In genomic region chr17:64025732-64026294, GRCh38 we compare ENCODE assay signal across 8 cellular contexts. TPM values are rescaled to one million over a fixed set of nuclear protein-coding genes. Genes with fewer than 3 reads are reported as not detected.
DNase-seq lines count a peak whose midpoint lies in the region; ATAC-seq and TF ChIP-seq lines count a peak whose summit lies in the region.

No MANE protein-coding gene starts in this region.

- peak overlapping the region; percentile 48 for H3K4me3 Mint-ChIP-seq in WTC11

- H3K36me3 Mint-ChIP-seq in WTC11 = no peaks in the 10 kb centered on the region

- H3K4me1 Mint-ChIP-seq in WTC11 = peaks cover 3% of the 10 kb centered on the region; the same call in 1 of the 2 replicates

- H3K27me3 Mint-ChIP-seq in WTC11 (ENCODE audit: low read depth) = peaks cover 13% of the 10 kb centered on the region

- TF ChIP-seq CTCF in GM12872 (IDR thresholded peaks at IDR 0.05; ENCODE audit: insufficient read depth, low read depth, low read length) (peak; percentile 99), WTC11 (IDR thresholded peaks at IDR 0.05) (peak; percentile 96), cardiac fibroblast (IDR thresholded peaks at IDR 0.05; ENCODE audit: low read depth, low read length) (peak; percentile 94)

- ATAC-seq in HG03108 (IDR thresholded peaks at IDR 0.05; ENCODE audit: unreplicated experiment) = peak; percentile 55
- ATAC-seq in WTC11 = peak; percentile 97
- peak; percentile 85 for ATAC-seq in left lobe of liver
- ATAC-seq in GM21786 (IDR thresholded peaks at IDR 0.05; ENCODE audit: unreplicated experiment) = no peak

- peak; percentile 71 for DNase-seq in NCI-H226
- peak; percentile 92 for DNase-seq in WTC11 (ENCODE audit: low spot score)
- peak; percentile 76 to 82 for DNase-seq in cardiac fibroblast (ENCODE audit: low read depth in 2 of 2)
- DNase-seq in left lobe of liver (ENCODE audit: low spot score) = peak; percentile 67
- DNase-seq in stimulated activated CD4-positive, alpha-beta T cell treated with anti-CD3 and anti-CD28 coated beads, Interleukin-2, amount 100 ng/mL, for 48 hours = peak; percentile 84

- H3K4me3 ChIP-seq in cardiac fibroblast (replicated peaks in 1 of 2; ENCODE audit: low read depth in 2 of 2, low read length in 2 of 2) = no peak overlapping the region

- CTCF ChIA-PET in WTC11 (lab: Charles Lee) = interaction anchor here (0.5 to 9.4 kb wide), 61 partner anchors 9 to 778 kb away, joined by 3 to 380 read pairs (median 5); partner anchors contain the start of genes CD79B, CSHL1, ERN1 and GH1

- POLR2A ChIA-PET in WTC11 (lab: Charles Lee) = interaction anchor here (0.7 to 1.2 kb wide), 3 partner anchors 104 to 108 kb away, joined by 3 to 4 read pairs (median 4); partner anchors contain the start of gene ERN1

- H3K27ac Mint-ChIP-seq in WTC11 = no peak overlapping the region

- H3K9me3 Mint-ChIP-seq in WTC11 = no peaks in the 10 kb centered on the region

TF ChIP-seq in WTC11, 78 proteins besides CTCF, POLR2A, EP300 and RAD21:
- TF ChIP-seq HMGXB4 (CRISPR knock-in tag; IDR thresholded peaks at IDR 0.05) (peak; percentile 70; the same call in 1 of the 2 replicates), AR (CRISPR knock-in tag; IDR thresholded peaks at IDR 0.05) (0 out of 2 replicates have a peak, but pooled peaks have one; percentile 42), E2F5 (CRISPR knock-in tag; IDR thresholded peaks at IDR 0.05) (no peak), GABPB1 (CRISPR knock-in tag; IDR thresholded peaks at IDR 0.05) (peak; percentile 21; the same call in 1 of the 2 replicates), PRDM15 (CRISPR knock-in tag; IDR thresholded peaks at IDR 0.05) (no peak), ZSCAN18 (CRISPR knock-in tag; IDR thresholded peaks at IDR 0.05) (0 out of 2 replicates have a peak, but pooled peaks have one; percentile 33), CBFB (CRISPR knock-in tag; IDR thresholded peaks at IDR 0.05; ENCODE audit: low read depth) (no peak), EMX1 (CRISPR knock-in tag; IDR thresholded peaks at IDR 0.05) (0 out of 2 replicates have a peak, but pooled peaks have one; percentile 41)

RNA-seq across cellular contexts. Expression of gene ICAM2, which starts 5.4 kb away (rescaled TPM):
- total RNA-seq in WTC11 (2021) (0.33 to 0.57 TPM (median 0.44 TPM) in 3 replicates), left lobe of liver (5.3 TPM)

RNA-seq across cellular contexts. Expression of gene PRR29, which starts 27.7 kb away (rescaled TPM):
- total RNA-seq in WTC11 (2021) = 0.64 to 1.1 TPM (median 0.85 TPM) in 3 replicates
- 0.18 TPM for total RNA-seq in left lobe of liver

RNA-seq across cellular contexts. Expression of gene SCN4A, which starts 53.1 kb away (rescaled TPM):
- total RNA-seq in WTC11 (2021) = 5.2 to 5.8 TPM (median 5.5 TPM) in 3 replicates
- total RNA-seq in left lobe of liver = 0.10 TPM
